Comparison of ENCODE assay signal across 23 cellular contexts in genomic region chr16:8893426-8893825, GRCh38. TPM values are rescaled to one million over a fixed set of nuclear protein-coding genes. Genes with fewer than 3 reads are reported as not detected.
A peak's percentile ranks its signal among the peaks of the same experiment; 100 is the strongest.
DNase-seq lines count a peak whose midpoint lies in the region; ATAC-seq and TF ChIP-seq lines count a peak whose summit lies in the region.
"Had no signal": no experiment of that assay in that cellular context is flagged by ENCODE, and none has a peak within 500 bp of the region (broad histone marks: within the 10 kb centered on the region; RNA-seq: fewer than 3 reads in every experiment).

No MANE protein-coding gene starts in this region.

- CTCF ChIA-PET in mammary epithelial cell (lab: Charles Lee; ENCODE audit: low non-redundant PET) = no interaction called here

- H3K9ac ChIP-seq in mammary epithelial cell (ENCODE audit: insufficient read depth, low read length) = no peak overlapping the region
- H3K9ac ChIP-seq: KMS-11 had no signal

- no peaks in the 10 kb centered on the region for H3K27me3 ChIP-seq in mammary epithelial cell (ENCODE audit: insufficient read depth, low read length)
- H3K27me3 ChIP-seq: pancreas, tibial nerve had no signal

- no peaks in the 10 kb centered on the region for H3K27me3 Mint-ChIP-seq in activated CD4-positive, alpha-beta T cell treated with anti-CD3 and anti-CD28 coated beads, Interleukin-2, amount 10 ng/mL, durations not matched to agents 24 days and 14 days
- H3K27me3 Mint-ChIP-seq in HFFc6 (ENCODE audit: insufficient read depth) = peaks cover 2% of the 10 kb centered on the region; the same call in 1 of the 2 replicates

- peak overlapping the region; percentile 13 for H3K27ac Mint-ChIP-seq in activated CD4-positive, alpha-beta T cell treated with anti-CD3 and anti-CD28 coated beads, Interleukin-2, amount 10 ng/mL, durations not matched to agents 24 days and 14 days
- H3K27ac Mint-ChIP-seq in HFFc6 = no peak overlapping the region
- H3K27ac Mint-ChIP-seq: T-helper 1 cell treated with Interleukin-12 subunit alpha and Interleukin-12 subunit beta and Interleukin-4 antibody, amounts not matched to agents 30 μg/mL and 1 μg/mL, for 36 hours had no signal

- H2AFZ ChIP-seq in mammary epithelial cell (ENCODE audit: low read depth, low read length) = no peak overlapping the region

- no peak overlapping the region for H3K4me2 ChIP-seq in mammary epithelial cell (ENCODE audit: insufficient read depth, low read depth, low read length)
- H3K4me2 ChIP-seq: KMS-11, smooth muscle cell had no signal

- in situ Hi-C loops in mammary epithelial cell (cut with MboI; ENCODE audit: low sequenced_read_pairs in 2 of 2) = loop anchor here in 1 of 2 donors (25.0 kb wide), 1 partner anchor 331 kb away; no protein-coding TSS in a partner anchor

- H3K4me3 ChIP-seq in mammary epithelial cell (replicated peaks in 1 of 3; ENCODE audit: insufficient read depth in 1 of 3, low read depth in 2 of 3, low read length in 3 of 3) = no peak overlapping the region
- H3K4me3 ChIP-seq: pancreas, smooth muscle cell, tibial nerve had no signal

- peaks cover 76% of the 10 kb centered on the region for H3K36me3 Mint-ChIP-seq in activated CD4-positive, alpha-beta T cell treated with anti-CD3 and anti-CD28 coated beads, Interleukin-2, amount 10 ng/mL, durations not matched to agents 24 days and 14 days (ENCODE audit: low read depth)
- peaks cover 48% of the 10 kb centered on the region for H3K36me3 Mint-ChIP-seq in HFFc6 (ENCODE audit: low read depth)

- dilution Hi-C loops in mammary epithelial cell (cut with HindIII; ENCODE audit: low sequenced_read_pairs) = loop anchor here (5.0 kb wide), 1 partner anchor 54 kb away; no protein-coding TSS in a partner anchor

- H3K27ac ChIP-seq in mammary epithelial cell (ENCODE audit: insufficient read depth, low read depth, low read length) = no peak overlapping the region
- H3K27ac ChIP-seq: epithelial cell of prostate, KMS-11, pancreas, tibial nerve had no signal

- no peaks in the 10 kb centered on the region for H3K4me1 ChIP-seq in mammary epithelial cell (ENCODE audit: insufficient read depth, low read length)
- H3K4me1 ChIP-seq: pancreas, tibial nerve had no signal

- TSS peak; percentile 67 for BruUV-seq in mammary epithelial cell (replicated peaks; lab: Mats Ljungman, UMichigan)

- no peak for DNase-seq in activated CD4-positive, alpha-beta T cell treated with anti-CD3 and anti-CD28 coated beads, Interleukin-2, amount 10 ng/mL, durations not matched to agents 24 days and 14 days
- no peak for DNase-seq in activated CD4-positive, alpha-beta T cell treated with anti-CD3 and anti-CD28 coated beads for 48 hours
- no peak for DNase-seq in HFFc6
- DNase-seq in mammary epithelial cell = no peak
- DNase-seq in retina = peak; percentile 43
- DNase-seq in hepatic stellate cell (ENCODE audit: low spot score) = no peak
- no peak for DNase-seq in NCI-H2227 (lab: John Stamatoyannopoulos, UW; ENCODE audit: unreplicated experiment)
- DNase-seq: activated CD4-positive, CD25-positive, alpha-beta regulatory T cell; cortex of kidney; left ventricle myocardium superior; NCI-H1092 treated with DMSO at 0.1 percent for 48 hours; NCI-H774 had no signal

- no peaks in the 10 kb centered on the region for H3K9me3 Mint-ChIP-seq in activated CD4-positive, alpha-beta T cell treated with anti-CD3 and anti-CD28 coated beads, Interleukin-2, amount 10 ng/mL, durations not matched to agents 24 days and 14 days
- H3K9me3 Mint-ChIP-seq in HFFc6 = no peaks in the 10 kb centered on the region
- H3K9me3 Mint-ChIP-seq: T-helper 1 cell treated with Interleukin-12 subunit alpha and Interleukin-12 subunit beta and Interleukin-4 antibody, amounts not matched to agents 30 μg/mL and 1 μg/mL, for 36 hours had no signal

- peaks cover 3% of the 10 kb centered on the region for H3K4me1 Mint-ChIP-seq in activated CD4-positive, alpha-beta T cell treated with anti-CD3 and anti-CD28 coated beads, Interleukin-2, amount 10 ng/mL, durations not matched to agents 24 days and 14 days
- peaks cover 3% of the 10 kb centered on the region for H3K4me1 Mint-ChIP-seq in HFFc6 (ENCODE audit: low read depth)

- TF ChIP-seq CTCF in HFFc6 (IDR thresholded peaks at IDR 0.05) = peak; percentile 9; the same call in 1 of the 2 replicates
- TF ChIP-seq CTCF in mammary epithelial cell (conservative IDR thresholded peaks at IDR 0.05 in 1 of 2, IDR thresholded peaks at IDR 0.05 in 1 of 2; ENCODE audit: extremely low read depth in 1 of 2, insufficient read depth in 1 of 2, low read depth in 1 of 2, low read length in 2 of 2) = no peak

- H4K20me1 ChIP-seq in mammary epithelial cell (ENCODE audit: insufficient read depth, low read length) = no peaks in the 10 kb centered on the region

- no peak overlapping the region for H3K4me3 Mint-ChIP-seq in activated CD4-positive, alpha-beta T cell treated with anti-CD3 and anti-CD28 coated beads, Interleukin-2, amount 10 ng/mL, durations not matched to agents 24 days and 14 days
- no peak overlapping the region for H3K4me3 Mint-ChIP-seq in HFFc6
- H3K4me3 Mint-ChIP-seq: T-helper 1 cell treated with Interleukin-12 subunit alpha and Interleukin-12 subunit beta and Interleukin-4 antibody, amounts not matched to agents 30 μg/mL and 1 μg/mL, for 36 hours had no signal

- 77% methylated on average over 9 of the region's 9 CpGs for WGBS in mammary epithelial cell (ENCODE audit: low coverage, missing lambda C conversion rate)

- H3K79me2 ChIP-seq in mammary epithelial cell (ENCODE audit: insufficient read depth, low read length) = no peaks in the 10 kb centered on the region

- ATAC-seq in GM19328 (IDR thresholded peaks at IDR 0.05; ENCODE audit: unreplicated experiment) = no peak
- ATAC-seq: left ventricle myocardium superior, pancreas had no signal

- peaks cover 31% of the 10 kb centered on the region for H3K36me3 ChIP-seq in mammary epithelial cell (ENCODE audit: insufficient read depth, low read length)

- no peaks in the 10 kb centered on the region for H3K9me3 ChIP-seq in mammary epithelial cell (replicated peaks; ENCODE audit: insufficient read depth, low read length)
- H3K9me3 ChIP-seq: pancreas, tibial nerve had no signal

- intact Hi-C loops in activated CD4-positive, alpha-beta T cell treated with anti-CD3 and anti-CD28 coated beads, Interleukin-2, amount 10 ng/mL, durations not matched to agents 24 days and 14 days (cut with micrococcal nuclease) = no loop called here
- intact Hi-C loops in mammary epithelial cell (cut with micrococcal nuclease) = no loop called here

RNA-seq across cellular contexts. Expression of gene LITAFD, which starts 11.3 kb away (rescaled TPM):
- total RNA-seq in activated CD4-positive, alpha-beta T cell treated with anti-CD3 and anti-CD28 coated beads, Interleukin-2, amount 10 ng/mL, durations not matched to agents 24 days and 14 days = not detected in 2 replicates
- total RNA-seq in HFFc6 (2021; fragmentation: NEBNext Ultra II Directional; extraction: Animal tissue kit (Norgen Biotek cat#: 25700)) = not detected
- total RNA-seq in mammary epithelial cell = not detected
- not detected for polyA plus RNA-seq in mammary epithelial cell
- polyA minus RNA-seq in mammary epithelial cell = not detected
- total RNA-seq: A172, aorta, Daoy, left ventricle myocardium superior, pancreas, RPMI7951, smooth muscle cell, tibial nerve had no signal
- polyA plus RNA-seq: aorta, pancreas, smooth muscle cell had no signal

RNA-seq across cellular contexts. Expression of gene CARHSP1, which starts 24.6 kb away (rescaled TPM):
- total RNA-seq in activated CD4-positive, alpha-beta T cell treated with anti-CD3 and anti-CD28 coated beads, Interleukin-2, amount 10 ng/mL, durations not matched to agents 24 days and 14 days = 67.7 and 73.3 TPM in 2 replicates
- total RNA-seq in HFFc6 (2021; fragmentation: NEBNext Ultra II Directional; extraction: Animal tissue kit (Norgen Biotek cat#: 25700)) = 100 to 1,000 TPM in 3 of 6 experiments, 10 to 100 TPM in 3; 91.4 to 114 (median 97.9) TPM
- 10 to 100 TPM; 50.2 to 51.7 TPM for total RNA-seq in mammary epithelial cell
- polyA plus RNA-seq in mammary epithelial cell = 64.3 TPM
- polyA minus RNA-seq in mammary epithelial cell = 37.8 TPM
